ENCODE assay signal across 8 cellular contexts in genomic region chr6:105994522-105995402, GRCh38.
DNase-seq lines count a peak whose midpoint lies in the region; ATAC-seq and TF ChIP-seq lines count a peak whose summit lies in the region.

No MANE protein-coding gene starts in this region.

- peaks cover 19% of the 10 kb centered on the region for H3K4me1 Mint-ChIP-seq in GM23338

- WGBS in gastroesophageal sphincter (ENCODE audit: low coverage in 1 of 2), 2 donors, result 1 to 2% methylated on average over 7 to 18 of the region's 60 CpGs

- no peaks in the 10 kb centered on the region for H3K9me2 ChIP-seq in GM23338 (ENCODE audit: insufficient read depth)

- H3K4me2 ChIP-seq in GM23338, result peak overlapping the region; percentile 93

- ATAC-seq in GM23338 (peak; percentile 19), gastroesophageal sphincter (peak; percentile 62), omental fat pad (ENCODE audit: low FRiP score) (no peak)

- H3K27ac Mint-ChIP-seq in GM23338, result no peak overlapping the region

- peaks cover 79% of the 10 kb centered on the region for H3K27me3 Mint-ChIP-seq in GM23338 (ENCODE audit: insufficient read depth, low read depth, poor library complexity)

- H3K4me3 ChIP-seq in GM23338 (peak overlapping the region; percentile 78), gastroesophageal sphincter (peak overlapping the region; percentile 44 to 66), uterus (peak overlapping the region; percentile 60 to 64)

- H3K9me3 ChIP-seq in gastroesophageal sphincter (no peaks in the 10 kb centered on the region), uterus (no peaks in the 10 kb centered on the region)

- peak overlapping the region; percentile 86 for H3K4me3 Mint-ChIP-seq in GM23338

- peaks cover 23% of the 10 kb centered on the region; the same call in 1 of the 2 replicates for H4K20me1 ChIP-seq in GM23338 (replicated peaks; ENCODE audit: insufficient read depth)

- intact Hi-C loops in uterus (cut with DNase I; ENCODE audit: low total_unique reads), result no loop called here

- H3K79me2 ChIP-seq in GM23338 (replicated peaks; ENCODE audit: insufficient read depth), result no peaks in the 10 kb centered on the region

- H3K27me3 ChIP-seq in GM23338 (ENCODE audit: insufficient read depth) (peaks cover 97% of the 10 kb centered on the region), gastroesophageal sphincter (peaks cover 98% of the 10 kb centered on the region), uterus (peaks cover 0 to 27% of the 10 kb centered on the region in 2 donors)

- H3K4me1 ChIP-seq in GM23338 (ENCODE audit: insufficient read depth) (peaks cover 29% of the 10 kb centered on the region), gastroesophageal sphincter (peaks cover 0 to 40% (median 7%) of the 10 kb centered on the region in 3 donors), uterus (no peaks in the 10 kb centered on the region)

- peaks cover 4% of the 10 kb centered on the region; the same call in 2 of the 3 replicates for H3K9me3 Mint-ChIP-seq in GM23338

- H3K27ac ChIP-seq in GM23338 (ENCODE audit: low read depth) (no peak overlapping the region), gastroesophageal sphincter (peak overlapping the region in 3 of 4 donors; percentile 66 to 80 (median 68)), uterus (peak overlapping the region; percentile 87 to 91)

- TF ChIP-seq EP300 in gastroesophageal sphincter (IDR thresholded peaks at IDR 0.05), result no peak

- peak overlapping the region; percentile 93 for H2AFZ ChIP-seq in GM23338

- DNase-seq in AG08395 (ENCODE audit: low spot score) (peak; percentile 72), GM23338 (ENCODE audit: low spot score) (peak; percentile 82), RKO (ENCODE audit: low spot score) (peak; percentile 76), omental fat pad (ENCODE audit: low spot score) (peak; percentile 40), uterus (peak; percentile 59 to 67), NCI-H1694 (lab: John Stamatoyannopoulos, UW) (no peak)
- peak; percentile 61 for DNase-seq in activated naive CD4-positive, alpha-beta T cell treated with Interleukin-2 at 50 U/mL for 16 hours

- TF ChIP-seq CTCF in GM23338 (conservative IDR thresholded peaks at IDR 0.05; ENCODE audit: low read depth in 2 of 2) (no peak), gastroesophageal sphincter (IDR thresholded peaks at IDR 0.05) (no peak), omental fat pad (IDR thresholded peaks at IDR 0.05) (no peak), uterus (IDR thresholded peaks at IDR 0.05) (no peak)

- no peaks in the 10 kb centered on the region for H3K36me3 ChIP-seq in GM23338 (ENCODE audit: insufficient read depth)
- H3K36me3 ChIP-seq in gastroesophageal sphincter, result no peaks in the 10 kb centered on the region
- H3K36me3 ChIP-seq in uterus, result no peaks in the 10 kb centered on the region

- no peaks in the 10 kb centered on the region; the same call in 2 of the 3 replicates for H3K36me3 Mint-ChIP-seq in GM23338 (ENCODE audit: low read depth)

- TF ChIP-seq POLR2A in gastroesophageal sphincter (IDR thresholded peaks at IDR 0.05), result peak; percentile 17 to 23
- peak in 1 of 2 donors; percentile 53 for TF ChIP-seq POLR2A in uterus (IDR thresholded peaks at IDR 0.05)

- peaks cover 6% of the 10 kb centered on the region; the same call in 1 of the 2 replicates for H3F3A ChIP-seq in GM23338 (replicated peaks; ENCODE audit: low read depth)

TF ChIP-seq in GM23338, 12 proteins besides CTCF, POLR2A, EP300 and RAD21:
- TF ChIP-seq EZH2 (IDR thresholded peaks at IDR 0.05; ENCODE audit: low read depth, unreplicated experiment) (peak; percentile 78), EZH2phosphoT487 (IDR thresholded peaks at IDR 0.05; ENCODE audit: unreplicated experiment) (peak; percentile 84)
- TF ChIP-seq, protein P1, sequence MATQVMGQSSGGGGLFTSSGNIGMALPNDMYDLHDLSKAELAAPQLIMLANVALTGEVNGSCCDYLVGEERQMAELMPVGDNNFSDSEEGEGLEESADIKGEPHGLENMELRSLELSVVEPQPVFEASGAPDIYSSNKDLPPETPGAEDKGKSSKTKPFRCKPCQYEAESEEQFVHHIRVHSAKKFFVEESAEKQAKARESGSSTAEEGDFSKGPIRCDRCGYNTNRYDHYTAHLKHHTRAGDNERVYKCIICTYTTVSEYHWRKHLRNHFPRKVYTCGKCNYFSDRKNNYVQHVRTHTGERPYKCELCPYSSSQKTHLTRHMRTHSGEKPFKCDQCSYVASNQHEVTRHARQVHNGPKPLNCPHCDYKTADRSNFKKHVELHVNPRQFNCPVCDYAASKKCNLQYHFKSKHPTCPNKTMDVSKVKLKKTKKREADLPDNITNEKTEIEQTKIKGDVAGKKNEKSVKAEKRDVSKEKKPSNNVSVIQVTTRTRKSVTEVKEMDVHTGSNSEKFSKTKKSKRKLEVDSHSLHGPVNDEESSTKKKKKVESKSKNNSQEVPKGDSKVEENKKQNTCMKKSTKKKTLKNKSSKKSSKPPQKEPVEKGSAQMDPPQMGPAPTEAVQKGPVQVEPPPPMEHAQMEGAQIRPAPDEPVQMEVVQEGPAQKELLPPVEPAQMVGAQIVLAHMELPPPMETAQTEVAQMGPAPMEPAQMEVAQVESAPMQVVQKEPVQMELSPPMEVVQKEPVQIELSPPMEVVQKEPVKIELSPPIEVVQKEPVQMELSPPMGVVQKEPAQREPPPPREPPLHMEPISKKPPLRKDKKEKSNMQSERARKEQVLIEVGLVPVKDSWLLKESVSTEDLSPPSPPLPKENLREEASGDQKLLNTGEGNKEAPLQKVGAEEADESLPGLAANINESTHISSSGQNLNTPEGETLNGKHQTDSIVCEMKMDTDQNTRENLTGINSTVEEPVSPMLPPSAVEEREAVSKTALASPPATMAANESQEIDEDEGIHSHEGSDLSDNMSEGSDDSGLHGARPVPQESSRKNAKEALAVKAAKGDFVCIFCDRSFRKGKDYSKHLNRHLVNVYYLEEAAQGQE (IDR thresholded peaks at IDR 0.05; ENCODE audit: unreplicated experiment), result no peak
